2 cellular contexts compared by ENCODE assay signal in genomic region chr3:8371955-8372600, GRCh38.
TF ChIP-seq lines count a peak whose summit lies in the region.

No MANE protein-coding gene starts in this region.

TF ChIP-seq in A549, 52 proteins besides CTCF, POLR2A, EP300 and RAD21 (continued from another document):
- TF ChIP-seq NR3C1 (IDR thresholded peaks at IDR 0.05) (no peak), REST (IDR thresholded peaks at IDR 0.05) (no peak), NFE2L2 (conservative IDR thresholded peaks at IDR 0.05; ENCODE audit: low read length) (no peak), ZC3H11A (IDR thresholded peaks at IDR 0.05) (no peak), SMC3 (IDR thresholded peaks at IDR 0.05) (no peak), ZNF302 (CRISPR knock-in tag; IDR thresholded peaks at IDR 0.05) (no peak), ATOH8 (CRISPR knock-in tag; IDR thresholded peaks at IDR 0.05; ENCODE audit: low read depth) (no peak), CHD2 (IDR thresholded peaks at IDR 0.05; ENCODE audit: low read length, partially characterized antibody) (no peak), CEBPB (IDR thresholded peaks at IDR 0.05) (no peak), MAZ (IDR thresholded peaks at IDR 0.05; ENCODE audit: borderline replicate concordance, low read depth, low read length) (no peak), CHD4 (IDR thresholded peaks at IDR 0.05; ENCODE audit: borderline replicate concordance) (no peak), JUNB (IDR thresholded peaks at IDR 0.05) (no peak)

TF ChIP-seq in GM23338, 12 proteins besides CTCF, POLR2A, EP300 and RAD21 (continued from another document):
- TF ChIP-seq REST (IDR thresholded peaks at IDR 0.05; ENCODE audit: unreplicated experiment) (no peak), ZNF114 (CRISPR knock-in tag; IDR thresholded peaks at IDR 0.05) (no peak), ZNF331 (CRISPR knock-in tag; IDR thresholded peaks at IDR 0.05; ENCODE audit: low read depth) (no peak)
